In genomic region chr9:92641092-92641809, GRCh38 we compare ENCODE assay signal across 1 cellular context.
TF ChIP-seq lines count a peak whose summit lies in the region.

No MANE protein-coding gene starts in this region.

TF ChIP-seq in SK-N-SH, 30 proteins besides CTCF, POLR2A, EP300 and RAD21 (continued from another document):
- TF ChIP-seq MAX (IDR thresholded peaks at IDR 0.05; ENCODE audit: low read depth), result no peak
- TF ChIP-seq REST (IDR thresholded peaks at IDR 0.05; ENCODE audit: low read depth, low read length), result no peak
- no peak for TF ChIP-seq ELF1 (IDR thresholded peaks at IDR 0.05)
- no peak for TF ChIP-seq PBX3 (IDR thresholded peaks at IDR 0.05)
- no peak for TF ChIP-seq IRF3 (IDR thresholded peaks at IDR 0.05; ENCODE audit: low read depth, low read length)
- no peak for TF ChIP-seq MXI1 (IDR thresholded peaks at IDR 0.05; ENCODE audit: low read depth, low read length)
- TF ChIP-seq TAF1 (IDR thresholded peaks at IDR 0.05; ENCODE audit: borderline replicate concordance, low read depth, low read length), result no peak
TF ChIP-seq in SK-N-SH: peak in this region for 0.
